ENCODE assay signal across 8 cellular contexts in genomic region chr17:30666838-30667508, GRCh38.
A peak's percentile ranks its signal among the peaks of the same experiment; 100 is the strongest.
DNase-seq lines count a peak whose midpoint lies in the region; ATAC-seq and TF ChIP-seq lines count a peak whose summit lies in the region.
"Not testable (repeated sequence)": the region's sequence is repeated elsewhere in the genome, so short reads cannot be mapped to it uniquely, and the experiment has no call there.

No MANE protein-coding gene starts in this region.

- POLR2A ChIA-PET in CD8-positive, alpha-beta T cell (lab: Charles Lee); activated CD4-positive, alpha-beta memory T cell treated with anti-CD3 and anti-CD28 coated beads for 36 hours (lab: Charles Lee): not testable (repeated sequence)

- in situ Hi-C loops in mammary epithelial cell (cut with MboI; ENCODE audit: low sequenced_read_pairs in 2 of 2), result not testable (repeated sequence)

- not testable (repeated sequence) for H2BK120ac ChIP-seq in mesendoderm (ENCODE audit: low read depth, low read length)

- H3K9ac ChIP-seq in mammary epithelial cell (ENCODE audit: insufficient read depth, low read length), result not testable (repeated sequence)
- H3K9ac ChIP-seq in mesendoderm (ENCODE audit: low read length), result peak overlapping the region; percentile 38

- not testable (repeated sequence) for H2BK5ac ChIP-seq in mesendoderm (ENCODE audit: low read length)

- peak overlapping the region; percentile 55 for H3K4ac ChIP-seq in mesendoderm (ENCODE audit: low read depth, low read length)

- dilution Hi-C loops in mammary epithelial cell (cut with HindIII; ENCODE audit: low sequenced_read_pairs), result not testable (repeated sequence)

- 36% methylated on average over 2 of the region's 18 CpGs for WGBS in mammary epithelial cell (ENCODE audit: low coverage, missing lambda C conversion rate)
- WGBS in heart left ventricle, 4 donors, result 33 to 51% (median 47%) methylated on average over 13 to 17 of the region's 18 CpGs
- no CpG with 5 or more reads among the region's 18 CpGs for WGBS in mesendoderm (ENCODE audit: extremely low coverage, insufficient coverage, low lambda C conversion rate)

- not testable (repeated sequence) for H3K9me3 Mint-ChIP-seq in CD8-positive, alpha-beta T cell; activated CD4-positive, alpha-beta memory T cell treated with anti-CD3 and anti-CD28 coated beads for 36 hours; progenitor cell of endocrine pancreas (ENCODE audit: low read depth)

- intact Hi-C loops in CD8-positive, alpha-beta T cell (cut with DNase I, micrococcal nuclease); activated CD4-positive, alpha-beta memory T cell treated with anti-CD3 and anti-CD28 coated beads for 36 hours (cut with micrococcal nuclease); mammary epithelial cell (cut with micrococcal nuclease); heart left ventricle (cut with DNase I); upper lobe of right lung (cut with DNase I): not testable (repeated sequence)

- H2AK5ac ChIP-seq in mesendoderm (ENCODE audit: low read length), result not testable (repeated sequence)

- TF ChIP-seq CTCF in CD8-positive, alpha-beta T cell (IDR thresholded peaks at IDR 0.05); mammary epithelial cell (conservative IDR thresholded peaks at IDR 0.05 in 1 of 2, IDR thresholded peaks at IDR 0.05 in 1 of 2; ENCODE audit: extremely low read depth in 1 of 2, insufficient read depth in 1 of 2, low read depth in 1 of 2, low read length in 2 of 2); heart left ventricle (IDR thresholded peaks at IDR 0.05); progenitor cell of endocrine pancreas (IDR thresholded peaks at IDR 0.05; ENCODE audit: unreplicated experiment); upper lobe of right lung (IDR thresholded peaks at IDR 0.05): not testable (repeated sequence)

- not testable (repeated sequence) for H3K27me3 ChIP-seq in CD8-positive, alpha-beta T cell (ENCODE audit: insufficient read depth, low read length); mammary epithelial cell (ENCODE audit: insufficient read depth, low read length); heart left ventricle; mesendoderm (ENCODE audit: insufficient read depth, low read length, poor library complexity); upper lobe of right lung

- peak overlapping the region; percentile 57 for H3K4me3 Mint-ChIP-seq in CD8-positive, alpha-beta T cell
- H3K4me3 Mint-ChIP-seq in activated CD4-positive, alpha-beta memory T cell treated with anti-CD3 and anti-CD28 coated beads for 36 hours, result not testable (repeated sequence)
- H3K4me3 Mint-ChIP-seq in progenitor cell of endocrine pancreas (ENCODE audit: low read depth), result peak overlapping the region; percentile 62

- not testable (repeated sequence) for H3K4me1 Mint-ChIP-seq in CD8-positive, alpha-beta T cell (ENCODE audit: low read depth); activated CD4-positive, alpha-beta memory T cell treated with anti-CD3 and anti-CD28 coated beads for 36 hours (ENCODE audit: low read depth); progenitor cell of endocrine pancreas (ENCODE audit: low read depth)

- H3K4me2 ChIP-seq in mammary epithelial cell (ENCODE audit: insufficient read depth, low read depth, low read length), result peak overlapping the region; percentile 23
- H3K4me2 ChIP-seq in mesendoderm (ENCODE audit: low read length), result not testable (repeated sequence)

- ATAC-seq in CD8-positive, alpha-beta T cell, result not testable (repeated sequence)
- ATAC-seq in heart left ventricle (peak in 2 of 4 donors; percentile 11 to 21), upper lobe of right lung (peak; percentile 21)

- H3K79me1 ChIP-seq in mesendoderm (ENCODE audit: low read length), result not testable (repeated sequence)

- H3K4me3 ChIP-seq in CD8-positive, alpha-beta T cell (ENCODE audit: low read depth, low read length); mesendoderm (ENCODE audit: low read length); upper lobe of right lung: not testable (repeated sequence)
- H3K4me3 ChIP-seq in mammary epithelial cell (replicated peaks in 1 of 3; ENCODE audit: insufficient read depth in 1 of 3, low read depth in 2 of 3, low read length in 3 of 3), result peak overlapping the region in 1 of 3 experiments; percentile 36
- H3K4me3 ChIP-seq in heart left ventricle, result peak overlapping the region in 10 of 12 donors; percentile 18 to 58 (median 52)

- not testable (repeated sequence) for H3K79me2 ChIP-seq in mammary epithelial cell (ENCODE audit: insufficient read depth, low read length); mesendoderm (ENCODE audit: control insufficient read depth, insufficient read depth, low read length)

- H2AFZ ChIP-seq in mammary epithelial cell (ENCODE audit: low read depth, low read length), result peak overlapping the region; percentile 67

- not testable (repeated sequence) for TF ChIP-seq POLR2A in heart left ventricle (IDR thresholded peaks at IDR 0.05)

- not testable (repeated sequence) for H3K27me3 Mint-ChIP-seq in CD8-positive, alpha-beta T cell (ENCODE audit: low read depth); activated CD4-positive, alpha-beta memory T cell treated with anti-CD3 and anti-CD28 coated beads for 36 hours; progenitor cell of endocrine pancreas

- not testable (repeated sequence) for H3K27ac Mint-ChIP-seq in CD8-positive, alpha-beta T cell
- peak overlapping the region; percentile 23 for H3K27ac Mint-ChIP-seq in activated CD4-positive, alpha-beta memory T cell treated with anti-CD3 and anti-CD28 coated beads for 36 hours
- H3K27ac Mint-ChIP-seq in progenitor cell of endocrine pancreas, result peak overlapping the region; percentile 16

- not testable (repeated sequence) for BruUV-seq in mammary epithelial cell (replicated peaks; lab: Mats Ljungman, UMichigan)

- not testable (repeated sequence) for H3K27ac ChIP-seq in CD8-positive, alpha-beta T cell (ENCODE audit: low read depth, low read length); mammary epithelial cell (ENCODE audit: insufficient read depth, low read depth, low read length); heart left ventricle; mesendoderm (ENCODE audit: low read depth, low read length); upper lobe of right lung

- peak overlapping the region; percentile 76 for H4K8ac ChIP-seq in mesendoderm (ENCODE audit: low read depth, low read length)

- H2BK15ac ChIP-seq in mesendoderm (replicated peaks; ENCODE audit: low read depth), result not testable (repeated sequence)

- peak overlapping the region; percentile 76 for H3K56ac ChIP-seq in mesendoderm (ENCODE audit: low read length)

- H3K36me3 ChIP-seq in CD8-positive, alpha-beta T cell (ENCODE audit: insufficient read depth, low read length); mammary epithelial cell (ENCODE audit: insufficient read depth, low read length); heart left ventricle; mesendoderm (ENCODE audit: control insufficient read depth, insufficient read depth, low read length); upper lobe of right lung: not testable (repeated sequence)

- not testable (repeated sequence) for H3K4me1 ChIP-seq in CD8-positive, alpha-beta T cell (ENCODE audit: insufficient read depth, low read length); mammary epithelial cell (ENCODE audit: insufficient read depth, low read length); heart left ventricle; mesendoderm (ENCODE audit: control insufficient read depth, low read depth, low read length); upper lobe of right lung

- not testable (repeated sequence) for H4K20me1 ChIP-seq in mammary epithelial cell (ENCODE audit: insufficient read depth, low read length)

- H3K9me3 ChIP-seq in CD8-positive, alpha-beta T cell (ENCODE audit: low read length); mammary epithelial cell (replicated peaks; ENCODE audit: insufficient read depth, low read length); heart left ventricle; upper lobe of right lung: not testable (repeated sequence)

- not testable (repeated sequence) for H3K36me3 Mint-ChIP-seq in CD8-positive, alpha-beta T cell; activated CD4-positive, alpha-beta memory T cell treated with anti-CD3 and anti-CD28 coated beads for 36 hours; progenitor cell of endocrine pancreas (ENCODE audit: insufficient read depth)

- not testable (repeated sequence) for DNase-seq in CD8-positive, alpha-beta T cell; activated CD4-positive, alpha-beta memory T cell treated with anti-CD3 and anti-CD28 coated beads for 36 hours; mammary epithelial cell; heart left ventricle; mesendoderm; progenitor cell of endocrine pancreas (ENCODE audit: low spot score, unreplicated experiment); upper lobe of right lung
- peak; percentile 3 for DNase-seq in NCI-H2227 (lab: John Stamatoyannopoulos, UW; ENCODE audit: unreplicated experiment)

- peak overlapping the region; percentile 94 for H3K18ac ChIP-seq in mesendoderm (ENCODE audit: low read length)

- H4K5ac ChIP-seq in mesendoderm (ENCODE audit: low read length), result not testable (repeated sequence)

- CTCF ChIA-PET in CD8-positive, alpha-beta T cell (lab: Charles Lee); activated CD4-positive, alpha-beta memory T cell treated with anti-CD3 and anti-CD28 coated beads for 36 hours (lab: Charles Lee); mammary epithelial cell (lab: Charles Lee; ENCODE audit: low non-redundant PET): not testable (repeated sequence)

- not testable (repeated sequence) for H3K23ac ChIP-seq in mesendoderm (ENCODE audit: low read length)
